8 cellular contexts compared by ENCODE assay signal in the genomic region with DNA sequence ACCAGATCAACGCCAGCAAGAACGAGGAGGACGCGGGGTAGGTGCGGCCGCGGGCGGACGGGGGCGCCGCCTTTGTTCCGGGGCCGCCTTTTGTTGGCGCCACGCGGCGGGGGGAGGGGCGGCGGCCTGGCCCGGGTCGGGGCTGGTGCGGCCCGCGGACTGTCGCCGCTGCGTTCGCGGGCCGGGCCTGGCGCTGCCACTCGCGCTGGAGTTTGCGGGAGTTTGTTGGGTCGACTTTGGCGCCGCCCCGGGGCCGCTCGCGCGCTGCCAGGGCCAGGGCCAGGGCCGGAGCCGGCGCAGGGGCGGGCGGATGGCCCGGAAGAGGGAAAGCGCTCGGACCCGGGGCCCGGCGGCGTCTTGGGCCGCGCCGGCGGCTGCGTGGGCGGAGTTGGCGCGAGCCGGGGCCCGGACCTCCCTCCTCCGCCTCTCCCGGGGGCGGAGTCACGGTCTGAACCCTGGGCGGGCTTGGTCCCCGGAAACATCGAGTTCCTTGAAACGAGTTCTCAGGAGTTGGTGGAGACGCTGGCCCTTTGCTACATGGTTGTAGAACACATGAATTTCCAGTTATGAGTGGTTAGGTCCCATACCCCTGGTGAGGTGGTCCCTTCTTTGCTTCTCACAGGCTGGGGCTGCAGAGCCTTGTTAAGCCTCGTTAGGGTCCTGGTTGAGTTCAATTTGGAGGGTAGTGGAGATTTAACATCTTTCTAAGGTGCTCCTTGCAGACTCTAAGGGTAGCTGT. TPM values are rescaled to one million over a fixed set of nuclear protein-coding genes. Genes with fewer than 3 reads are reported as not detected.
A peak's percentile ranks its signal among the peaks of the same experiment; 100 is the strongest.
DNase-seq lines count a peak whose midpoint lies in the region; ATAC-seq and TF ChIP-seq lines count a peak whose summit lies in the region.

No MANE protein-coding gene starts in this region.

- H3K9me3 ChIP-seq in A673 (ENCODE audit: low read depth, low read length, poor library complexity, severe bottlenecking): no peaks in the 10 kb centered on the region
- no peaks in the 10 kb centered on the region for H3K9me3 ChIP-seq in effector memory CD4-positive, alpha-beta T cell (ENCODE audit: control insufficient read depth, low read length)
- H3K9me3 ChIP-seq in mesenchymal stem cell (ENCODE audit: control insufficient read depth, low read length): no peaks in the 10 kb centered on the region

- H3K18ac ChIP-seq in mesenchymal stem cell (ENCODE audit: low read depth in 1 of 2, low read length in 2 of 2): peak overlapping the region; percentile 96

- H3K23ac ChIP-seq in mesenchymal stem cell (ENCODE audit: low read length in 2 of 2): peak overlapping the region; percentile 23 to 82

- H2AFZ ChIP-seq in mesenchymal stem cell (ENCODE audit: low read depth, low read length): no peak overlapping the region

- no peak overlapping the region for H2BK15ac ChIP-seq in mesenchymal stem cell (ENCODE audit: low read depth, poor library complexity, severe bottlenecking)

- peak overlapping the region in 1 of 2 experiments; percentile 97 for H3K14ac ChIP-seq in mesenchymal stem cell (ENCODE audit: low read length in 2 of 2)

- no peak for TF ChIP-seq CTCF in A673 (conservative IDR thresholded peaks at IDR 0.05; ENCODE audit: low read depth, low read length)

- H3K4me3 ChIP-seq in A673 (ENCODE audit: low read depth, low read length, poor library complexity, severe bottlenecking): peak overlapping the region; percentile 98
- peak overlapping the region; percentile 76 for H3K4me3 ChIP-seq in effector memory CD4-positive, alpha-beta T cell (ENCODE audit: insufficient read depth, low read depth, low read length, poor library complexity, severe bottlenecking)
- H3K4me3 ChIP-seq in mesenchymal stem cell (ENCODE audit: insufficient read depth in 1 of 2, low read depth in 1 of 2, low read length in 2 of 2): peak overlapping the region; percentile 97 to 100

- peak overlapping the region; percentile 96 for H3K9ac ChIP-seq in mesenchymal stem cell (ENCODE audit: low read length)

- peak overlapping the region; percentile 97 for H3K27ac ChIP-seq in A673 (ENCODE audit: low read depth, low read length, poor library complexity, severe bottlenecking)
- peak overlapping the region; percentile 80 for H3K27ac ChIP-seq in effector memory CD4-positive, alpha-beta T cell (ENCODE audit: insufficient read depth, low read length, poor library complexity, severe bottlenecking)
- peak overlapping the region; percentile 41 for H3K27ac ChIP-seq in mesenchymal stem cell (ENCODE audit: low read length, poor library complexity, severe bottlenecking)

- no peak overlapping the region for H2BK12ac ChIP-seq in mesenchymal stem cell (ENCODE audit: low read length in 2 of 2)

- H3K4me2 ChIP-seq in mesenchymal stem cell (ENCODE audit: low read length, poor library complexity, severe bottlenecking): peak overlapping the region; percentile 58

- H2BK120ac ChIP-seq in mesenchymal stem cell (ENCODE audit: low read depth, low read length): peak overlapping the region; percentile 54

- peak overlapping the region; percentile 84 for H2BK5ac ChIP-seq in mesenchymal stem cell (ENCODE audit: low read depth, low read length, poor library complexity, severe bottlenecking)

- peak overlapping the region; percentile 48 for H4K91ac ChIP-seq in mesenchymal stem cell (ENCODE audit: low read length)

- intact Hi-C loops in A673 (cut with micrococcal nuclease; ENCODE audit: unreplicated experiment): no loop called here

- H2AK5ac ChIP-seq in mesenchymal stem cell (ENCODE audit: low read length, severe bottlenecking): no peak overlapping the region

- no peak overlapping the region for H4K8ac ChIP-seq in mesenchymal stem cell (ENCODE audit: low read length)

- no TSS peak for BruUV-seq in A673 (replicated peaks; lab: Mats Ljungman, UMichigan)

- WGBS in mesenchymal stem cell: under 1% methylated on average over 62 of the region's 74 CpGs

- H3K79me1 ChIP-seq in mesenchymal stem cell (replicated peaks; ENCODE audit: low read length, poor library complexity, severe bottlenecking): peaks cover 12% of the 10 kb centered on the region

- H3K4me1 ChIP-seq in A673 (ENCODE audit: insufficient read depth, low read length, poor library complexity, severe bottlenecking): peaks cover 11% of the 10 kb centered on the region
- H3K4me1 ChIP-seq in effector memory CD4-positive, alpha-beta T cell (ENCODE audit: control insufficient read depth, insufficient read depth, low read length, poor library complexity, severe bottlenecking): peaks cover 19% of the 10 kb centered on the region
- peaks cover 19% of the 10 kb centered on the region for H3K4me1 ChIP-seq in mesenchymal stem cell (ENCODE audit: control insufficient read depth, insufficient read depth, low read depth, low read length)

- peak overlapping the region; percentile 91 to 96 for H3K4ac ChIP-seq in mesenchymal stem cell (ENCODE audit: low read depth in 1 of 2, low read length in 2 of 2)

- H3K27me3 ChIP-seq in A673 (replicated peaks; ENCODE audit: insufficient read depth, low read depth, low read length, poor library complexity) (no peaks in the 10 kb centered on the region), mesenchymal stem cell (ENCODE audit: control insufficient read depth in 1 of 2, insufficient read depth in 1 of 2, low read length in 2 of 2) (no peaks in the 10 kb centered on the region)
- H3K27me3 ChIP-seq in effector memory CD4-positive, alpha-beta T cell (replicated peaks; ENCODE audit: control insufficient read depth, insufficient read depth, low read length, poor library complexity, severe bottlenecking): no peaks in the 10 kb centered on the region

- DNase-seq in A673 (ENCODE audit: low spot score): peak; percentile 77
- peak; percentile 25 for DNase-seq in NCI-H345 treated with DMSO at 0.1 percent for 48 hours (lab: John Stamatoyannopoulos, UW; ENCODE audit: unreplicated experiment)
- DNase-seq in activated CD8-positive, alpha-beta memory T cell treated with anti-CD3 and anti-CD28 coated beads for 24 hours: peak; percentile 88
- DNase-seq in effector memory CD4-positive, alpha-beta T cell: peak; percentile 54 to 67 (median 56)
- peak; percentile 72 for DNase-seq in mesenchymal stem cell
- peak; percentile 59 for DNase-seq in stimulated activated CD8-positive, alpha-beta memory T cell treated with anti-CD3 and anti-CD28 coated beads, Interleukin-12 subunit alpha, Interleukin-12 subunit beta, amount 100 ng/mL, for 4 hours (ENCODE audit: low read depth)

- POLR2A ChIA-PET in A673 (lab: Charles Lee; ENCODE audit: low non-redundant PET): interaction anchor here (0.7 kb wide), 1 partner anchor 894 kb away, joined by 3 read pairs; no protein-coding TSS in a partner anchor

- CTCF ChIA-PET in A673 (lab: Charles Lee): no interaction called here

- ATAC-seq in GM18505 (IDR thresholded peaks at IDR 0.05; ENCODE audit: unreplicated experiment) (peak; percentile 54), HG02970 (IDR thresholded peaks at IDR 0.05; ENCODE audit: low FRiP score, unreplicated experiment) (peak; percentile 48)

- TF ChIP-seq POLR2A in GM18505 (IDR thresholded peaks at IDR 0.05; ENCODE audit: borderline replicate concordance, extremely low read depth, insufficient read depth, insufficient read length): no peak

- peaks cover 49% of the 10 kb centered on the region for H3K36me3 ChIP-seq in A673 (ENCODE audit: insufficient read depth, low read length, poor library complexity, severe bottlenecking)
- H3K36me3 ChIP-seq in effector memory CD4-positive, alpha-beta T cell (ENCODE audit: control insufficient read depth, insufficient read depth, low read length): peaks cover 37% of the 10 kb centered on the region
- peaks cover 36 to 47% of the 10 kb centered on the region in 2 experiments for H3K36me3 ChIP-seq in mesenchymal stem cell (ENCODE audit: control insufficient read depth in 1 of 2, insufficient read depth in 2 of 2, low read depth in 1 of 2, low read length in 2 of 2)

RNA-seq across cellular contexts. Expression of gene HNRNPAB, which starts 0.8 kb away (rescaled TPM):
- 369 and 408 TPM in 2 replicates for total RNA-seq in A673 (2021)
- 114 TPM for polyA plus RNA-seq in mesenchymal stem cell (2013, experiment 1 of 2)
- 110 TPM for polyA plus RNA-seq in mesenchymal stem cell (2013, experiment 2 of 2)

RNA-seq across cellular contexts. Expression of gene GMCL2, which starts 18.0 kb away (rescaled TPM):
- total RNA-seq in A673 (2021): not detected in 2 replicates
- not detected for polyA plus RNA-seq in mesenchymal stem cell (2013, experiment 1 of 2)
- polyA plus RNA-seq in mesenchymal stem cell (2013, experiment 2 of 2): not detected

RNA-seq across cellular contexts. Expression of gene PHYKPL, which starts 27.4 kb away (rescaled TPM):
- total RNA-seq in A673 (2021): 43.9 and 49.0 TPM in 2 replicates
- 14.7 TPM for polyA plus RNA-seq in mesenchymal stem cell (2013, experiment 1 of 2)
- polyA plus RNA-seq in mesenchymal stem cell (2013, experiment 2 of 2): 13.6 TPM

RNA-seq across cellular contexts. Expression of gene NHP2, which starts 51.5 kb away (rescaled TPM):
- 223 and 232 TPM in 2 replicates for total RNA-seq in A673 (2021)
- 114 TPM for polyA plus RNA-seq in mesenchymal stem cell (2013, experiment 1 of 2)
- 119 TPM for polyA plus RNA-seq in mesenchymal stem cell (2013, experiment 2 of 2)

Comparison
In these comparisons a context has a peak if more than half of its experiments do, and no peak if none do; other contexts are left out.
1. Peak in every context shown above with its lines: DNase-seq, ATAC-seq, H3K4me3 ChIP-seq and H3K27ac ChIP-seq.
2. DNase-seq: peak in every context shown above with its lines; median percentile 88 in activated CD8-positive, alpha-beta memory T cell treated with anti-CD3 and anti-CD28 coated beads for 24 hours; 77 in A673; 72 in mesenchymal stem cell; 59 in stimulated activated CD8-positive, alpha-beta memory T cell treated with anti-CD3 and anti-CD28 coated beads, Interleukin-12 subunit alpha, Interleukin-12 subunit beta, amount 100 ng/mL, for 4 hours; 56 in effector memory CD4-positive, alpha-beta T cell; 25 in NCI-H345 treated with DMSO at 0.1 percent for 48 hours.
3. H3K27ac ChIP-seq: peak in every context shown above with its lines; median percentile 97 in A673; 80 in effector memory CD4-positive, alpha-beta T cell; 41 in mesenchymal stem cell.